15 cellular contexts compared by ENCODE assay signal in genomic region chr5:172856336-172856735, GRCh38. TPM values are rescaled to one million over a fixed set of nuclear protein-coding genes. Genes with fewer than 3 reads are reported as not detected.
A peak's percentile ranks its signal among the peaks of the same experiment; 100 is the strongest.
DNase-seq lines count a peak whose midpoint lies in the region; ATAC-seq and TF ChIP-seq lines count a peak whose summit lies in the region.
"Had no signal": no experiment of that assay in that cellular context is flagged by ENCODE, and none has a peak within 500 bp of the region (broad histone marks: within the 10 kb centered on the region; RNA-seq: fewer than 3 reads in every experiment).

No MANE protein-coding gene starts in this region.

- H3K9me3 ChIP-seq in esophagus muscularis mucosa (no peaks in the 10 kb centered on the region), neutrophil (no peaks in the 10 kb centered on the region), vagina (no peaks in the 10 kb centered on the region)

- intact Hi-C loops in Right ventricle myocardium superior (cut with DNase I) (loop anchor here (5.0 kb wide), 1 partner anchor 46 kb away; no protein-coding TSS in a partner anchor), cardiac septum (cut with DNase I) (loop anchor here (5.0 kb wide), 1 partner anchor 139 kb away; no protein-coding TSS in a partner anchor), esophagus muscularis mucosa (cut with DNase I) (loop anchor here (5.0 kb wide), 1 partner anchor 64 kb away; no protein-coding TSS in a partner anchor), vagina (cut with DNase I) (no loop called here)

- 96% methylated on average over 4 of the region's 4 CpGs for WGBS in esophagus muscularis mucosa

- no peak for TF ChIP-seq EP300 in esophagus muscularis mucosa (IDR thresholded peaks at IDR 0.05)

- DNase-seq in Right ventricle myocardium superior (peak; percentile 12), cardiac septum (ENCODE audit: low spot score) (no peak), esophagus muscularis mucosa (ENCODE audit: extremely low spot score) (no peak), vagina (ENCODE audit: extremely low spot score in 2 of 2) (no peak), NCI-H510A treated with DMSO at 0.1 percent for 48 hours (lab: John Stamatoyannopoulos, UW) (no peak), GOT3 (lab: John Stamatoyannopoulos, UW) (no peak)
- DNase-seq: activated CD4-positive, alpha-beta T cell treated with anti-CD3 and anti-CD28 coated beads for 48 hours; DMS79 treated with DMSO at 0.1 percent for 48 hours; NCI-H2107; occipital lobe; stimulated activated CD4-positive, alpha-beta T cell treated with anti-CD3 and anti-CD28 coated beads, Interleukin-4, amount 100 ng/mL, for 4 hours; T-cell had no signal

- H3K27me3 ChIP-seq in esophagus muscularis mucosa: no peaks in the 10 kb centered on the region
- H3K27me3 ChIP-seq in neutrophil: no peaks in the 10 kb centered on the region
- no peaks in the 10 kb centered on the region for H3K27me3 ChIP-seq in vagina

- TF ChIP-seq CTCF in esophagus muscularis mucosa (IDR thresholded peaks at IDR 0.05) (no peak), neutrophil (IDR thresholded peaks at IDR 0.05) (no peak), vagina (IDR thresholded peaks at IDR 0.05) (no peak)

- ATAC-seq in Right ventricle myocardium superior (ENCODE audit: poor library complexity) (no peak), GM18870 (IDR thresholded peaks at IDR 0.05; ENCODE audit: unreplicated experiment) (no peak)
- ATAC-seq: GM12878, T-cell had no signal

- no peak overlapping the region for H3K4me3 ChIP-seq in esophagus muscularis mucosa
- H3K4me3 ChIP-seq in neutrophil (ENCODE audit: low read depth in 1 of 2, low read length in 1 of 2): no peak overlapping the region
- no peak overlapping the region for H3K4me3 ChIP-seq in vagina
- H3K4me3 ChIP-seq: GM12878 had no signal

- H3K36me3 ChIP-seq in esophagus muscularis mucosa (peaks cover 0 to 3% (median 0%) of the 10 kb centered on the region in 4 donors), neutrophil (no peaks in the 10 kb centered on the region), vagina (no peaks in the 10 kb centered on the region)

- TF ChIP-seq POLR2A in esophagus muscularis mucosa (IDR thresholded peaks at IDR 0.05; ENCODE audit: low read depth) (no peak), vagina (IDR thresholded peaks at IDR 0.05) (no peak)

- peaks cover 85 to 94% (median 92%) of the 10 kb centered on the region in 4 donors for H3K4me1 ChIP-seq in esophagus muscularis mucosa
- peaks cover 13 to 14% of the 10 kb centered on the region in 2 experiments for H3K4me1 ChIP-seq in neutrophil (ENCODE audit: control insufficient read depth in 1 of 2, insufficient read depth in 1 of 2, low read depth in 1 of 2, low read length in 1 of 2)
- peaks cover 87% of the 10 kb centered on the region for H3K4me1 ChIP-seq in vagina

- H3K27ac ChIP-seq in esophagus muscularis mucosa (replicated peaks in 1 of 4) (peak overlapping the region; percentile 84 to 90 (median 87)), neutrophil (peak overlapping the region; percentile 25), vagina (peak overlapping the region; percentile 97)

RNA-seq across cellular contexts. Expression of gene ERGIC1, which starts 22.3 kb away (rescaled TPM):
- total RNA-seq in Right ventricle myocardium superior: 75.5 TPM
- 76.9 TPM for total RNA-seq in cardiac septum
- 100 to 1,000 TPM; 105 to 161 (median 145) TPM for total RNA-seq in esophagus muscularis mucosa
- total RNA-seq in vagina: 97.2 TPM

Comparison
In these comparisons a context has a peak if more than half of its experiments do, and no peak if none do; other contexts are left out.
1. H3K27ac ChIP-seq: peak in every context shown above with its lines; median percentile 97 in vagina; 87 in esophagus muscularis mucosa; 25 in neutrophil.